Comparison of ENCODE assay signal across 19 cellular contexts in genomic region chr4:37884855-37885487, GRCh38. TPM values are rescaled to one million over a fixed set of nuclear protein-coding genes. Genes with fewer than 3 reads are reported as not detected.
DNase-seq lines count a peak whose midpoint lies in the region; ATAC-seq and TF ChIP-seq lines count a peak whose summit lies in the region.
"Had no signal": no experiment of that assay in that cellular context is flagged by ENCODE, and none has a peak within 500 bp of the region (broad histone marks: within the 10 kb centered on the region; RNA-seq: fewer than 3 reads in every experiment).

No MANE protein-coding gene starts in this region.

- H3K27ac Mint-ChIP-seq in stimulated activated naive B cell treated with anti-CD40 and anti-IgM and Interleukin-4, amounts not matched to agents 10 μg/mL and 1 μg/mL and 100 μg/mL, for 72 hours, result peak overlapping the region; percentile 52
- H3K27ac Mint-ChIP-seq: activated naive CD4-positive, alpha-beta T cell treated with anti-CD3 and anti-CD28 coated beads for 36 hours; stimulated activated effector memory CD8-positive, alpha-beta T cell treated with anti-CD3 and anti-CD28 coated beads, Interleukin-12 subunit alpha, Interleukin-12 subunit beta, amount 100 ng/mL, for 72 hours; type B pancreatic cell had no signal

- H3K9me3 Mint-ChIP-seq in stimulated activated naive B cell treated with anti-CD40 and anti-IgM and Interleukin-4, amounts not matched to agents 10 μg/mL and 1 μg/mL and 100 μg/mL, for 72 hours, result no peaks in the 10 kb centered on the region
- H3K9me3 Mint-ChIP-seq: activated naive CD4-positive, alpha-beta T cell treated with anti-CD3 and anti-CD28 coated beads for 36 hours; CD4-positive, alpha-beta memory T cell; stimulated activated effector memory CD8-positive, alpha-beta T cell treated with anti-CD3 and anti-CD28 coated beads, Interleukin-12 subunit alpha, Interleukin-12 subunit beta, amount 100 ng/mL, for 72 hours; type B pancreatic cell had no signal

- H3K9me2 ChIP-seq in Loucy (replicated peaks; ENCODE audit: low read depth, low read length), result no peaks in the 10 kb centered on the region

- no peaks in the 10 kb centered on the region for H3K27me3 Mint-ChIP-seq in stimulated activated naive B cell treated with anti-CD40 and anti-IgM and Interleukin-4, amounts not matched to agents 10 μg/mL and 1 μg/mL and 100 μg/mL, for 72 hours

- peak; percentile 31 to 39 for ATAC-seq in stimulated activated naive B cell treated with anti-CD40 and anti-IgM and Interleukin-4, amounts not matched to agents 10 μg/mL and 1 μg/mL and 100 μg/mL, for 72 hours (replicated peaks)
- ATAC-seq: PC-3; stimulated activated effector memory CD8-positive, alpha-beta T cell treated with anti-CD3 and anti-CD28 coated beads, Interleukin-12 subunit alpha, Interleukin-12 subunit beta, amount 100 ng/mL, for 72 hours had no signal

- no peak overlapping the region for H3K4me2 ChIP-seq in Loucy (ENCODE audit: low read depth, low read length, poor library complexity, severe bottlenecking)
- H3K4me2 ChIP-seq in mesendoderm (ENCODE audit: low read length), result no peak overlapping the region

- no peak overlapping the region for H2AK5ac ChIP-seq in mesendoderm (ENCODE audit: low read length)

- no peak overlapping the region for H3K56ac ChIP-seq in mesendoderm (ENCODE audit: low read length)

- no peak overlapping the region for H2BK5ac ChIP-seq in mesendoderm (ENCODE audit: low read length)

- no peak for DNase-seq in ascending aorta (ENCODE audit: low spot score in 2 of 2)
- DNase-seq in left ventricle myocardium inferior, result no peak
- no peak for DNase-seq in stimulated activated naive B cell treated with anti-CD40 and anti-IgM and Interleukin-4, amounts not matched to agents 10 μg/mL and 1 μg/mL and 100 μg/mL, for 72 hours
- DNase-seq in iPS-NIHi7 (ENCODE audit: extremely low spot score), result no peak
- DNase-seq in NCI-H2227 treated with DMSO at 0.1 percent for 48 hours (lab: John Stamatoyannopoulos, UW), result no peak
- no peak for DNase-seq in mesendoderm
- DNase-seq: activated CD4-positive, alpha-beta T cell treated with anti-CD3 and anti-CD28 coated beads, Interleukin-2, amount 50 U/mL, for 48 hours; activated naive CD4-positive, alpha-beta T cell treated with anti-CD3 and anti-CD28 coated beads for 36 hours; activated T-cell treated with anti-CD3 and anti-CD28 coated beads, Interleukin-2, amount 50 U/mL, for 1 hour; CD4-positive, alpha-beta memory T cell; DMS153; head of caudate nucleus; NCI-H1092 treated with DMSO at 0.1 percent for 48 hours; PC-3; retina had no signal

- H3K79me2 ChIP-seq in Loucy (ENCODE audit: insufficient read depth, low read length) (no peaks in the 10 kb centered on the region), mesendoderm (ENCODE audit: control insufficient read depth, insufficient read depth, low read length) (no peaks in the 10 kb centered on the region)

- H3K36me3 Mint-ChIP-seq in stimulated activated naive B cell treated with anti-CD40 and anti-IgM and Interleukin-4, amounts not matched to agents 10 μg/mL and 1 μg/mL and 100 μg/mL, for 72 hours, result no peaks in the 10 kb centered on the region
- H3K36me3 Mint-ChIP-seq: CD4-positive, alpha-beta memory T cell; stimulated activated effector memory CD8-positive, alpha-beta T cell treated with anti-CD3 and anti-CD28 coated beads, Interleukin-12 subunit alpha, Interleukin-12 subunit beta, amount 100 ng/mL, for 72 hours; type B pancreatic cell had no signal

- H3K18ac ChIP-seq in mesendoderm (ENCODE audit: low read length), result no peak overlapping the region

- no peak overlapping the region for H2BK15ac ChIP-seq in mesendoderm (replicated peaks; ENCODE audit: low read depth)

- peaks cover 21 to 37% of the 10 kb centered on the region in 2 donors for H3K4me1 Mint-ChIP-seq in stimulated activated naive B cell treated with anti-CD40 and anti-IgM and Interleukin-4, amounts not matched to agents 10 μg/mL and 1 μg/mL and 100 μg/mL, for 72 hours

- no peak overlapping the region for H3K4ac ChIP-seq in mesendoderm (ENCODE audit: low read depth, low read length)

- WGBS in mesendoderm (ENCODE audit: extremely low coverage, insufficient coverage, low lambda C conversion rate), result no CpG with 5 or more reads among the region's 3 CpGs

- TF ChIP-seq CTCF in Loucy (conservative IDR thresholded peaks at IDR 0.05; ENCODE audit: low read length) (no peak), ascending aorta (IDR thresholded peaks at IDR 0.05) (no peak), left ventricle myocardium inferior (IDR thresholded peaks at IDR 0.05; ENCODE audit: borderline replicate concordance) (peak; percentile 41)

- H3K27me3 ChIP-seq in Loucy (ENCODE audit: insufficient read depth, low read length, poor library complexity, severe bottlenecking), result no peaks in the 10 kb centered on the region
- no peaks in the 10 kb centered on the region for H3K27me3 ChIP-seq in ascending aorta
- H3K27me3 ChIP-seq in left ventricle myocardium inferior (ENCODE audit: low read depth), result no peaks in the 10 kb centered on the region
- peaks cover 12% of the 10 kb centered on the region for H3K27me3 ChIP-seq in mesendoderm (ENCODE audit: insufficient read depth, low read length, poor library complexity)

- no peaks in the 10 kb centered on the region for H3F3A ChIP-seq in Loucy (ENCODE audit: low read depth)

- H3K4me3 Mint-ChIP-seq in stimulated activated naive B cell treated with anti-CD40 and anti-IgM and Interleukin-4, amounts not matched to agents 10 μg/mL and 1 μg/mL and 100 μg/mL, for 72 hours, result no peak overlapping the region
- H3K4me3 Mint-ChIP-seq: activated naive CD4-positive, alpha-beta T cell treated with anti-CD3 and anti-CD28 coated beads for 36 hours; CD4-positive, alpha-beta memory T cell; stimulated activated effector memory CD8-positive, alpha-beta T cell treated with anti-CD3 and anti-CD28 coated beads, Interleukin-12 subunit alpha, Interleukin-12 subunit beta, amount 100 ng/mL, for 72 hours; type B pancreatic cell had no signal

- no peak overlapping the region for H2BK120ac ChIP-seq in mesendoderm (ENCODE audit: low read depth, low read length)

- H3K9me3 ChIP-seq in Loucy (ENCODE audit: insufficient read depth, low read depth, low read length) (no peaks in the 10 kb centered on the region), ascending aorta (no peaks in the 10 kb centered on the region), left ventricle myocardium inferior (replicated peaks) (no peaks in the 10 kb centered on the region)
- H3K9me3 ChIP-seq: SJSA1 had no signal

- H3K79me1 ChIP-seq in mesendoderm (ENCODE audit: low read length), result no peaks in the 10 kb centered on the region

- no peak overlapping the region for H3K9ac ChIP-seq in Loucy (ENCODE audit: low read depth, low read length, poor library complexity, severe bottlenecking)
- H3K9ac ChIP-seq in mesendoderm (ENCODE audit: low read length), result no peak overlapping the region

- H4K8ac ChIP-seq in mesendoderm (ENCODE audit: low read depth, low read length), result no peak overlapping the region

- no peak overlapping the region for H4K5ac ChIP-seq in mesendoderm (ENCODE audit: low read length)

- H3K36me3 ChIP-seq in Loucy (ENCODE audit: insufficient read depth, low read length) (no peaks in the 10 kb centered on the region), ascending aorta (no peaks in the 10 kb centered on the region), left ventricle myocardium inferior (no peaks in the 10 kb centered on the region), mesendoderm (ENCODE audit: control insufficient read depth, insufficient read depth, low read length) (no peaks in the 10 kb centered on the region)
- H3K36me3 ChIP-seq: SJSA1 had no signal

- intact Hi-C loops in ascending aorta (cut with DNase I), result loop anchor here (10.0 kb wide), 1 partner anchor 150 kb away; no protein-coding TSS in a partner anchor
- intact Hi-C loops in left ventricle myocardium inferior (cut with micrococcal nuclease), result loop anchor here (10.0 kb wide), 1 partner anchor 60 kb away; the partner anchor contains the start of gene PGM2

- no peak overlapping the region for H3K23ac ChIP-seq in mesendoderm (ENCODE audit: low read length)

- H3K27ac ChIP-seq in ascending aorta (peak overlapping the region; percentile 64 to 83), left ventricle myocardium inferior (replicated peaks) (peak overlapping the region; percentile 88), mesendoderm (ENCODE audit: low read depth, low read length) (no peak overlapping the region)
- H3K27ac ChIP-seq: SJSA1 had no signal

- H2AFZ ChIP-seq in Loucy (ENCODE audit: low read length), result 0 out of 2 replicates have a peak overlapping the region, but pooled peaks have one; percentile 64

- H3K4me3 ChIP-seq in Loucy (ENCODE audit: low read length, poor library complexity, severe bottlenecking), result no peak overlapping the region
- peak overlapping the region in 1 of 2 donors; percentile 26 for H3K4me3 ChIP-seq in ascending aorta
- peak overlapping the region; percentile 24 for H3K4me3 ChIP-seq in left ventricle myocardium inferior
- no peak overlapping the region for H3K4me3 ChIP-seq in mesendoderm (ENCODE audit: low read length)
- H3K4me3 ChIP-seq: SJSA1 had no signal

- H4K20me1 ChIP-seq in Loucy (ENCODE audit: insufficient read depth, low read length, poor library complexity, severe bottlenecking), result no peaks in the 10 kb centered on the region

- H3K4me1 ChIP-seq in Loucy (ENCODE audit: insufficient read depth, low read length, poor library complexity, severe bottlenecking) (peaks cover 8% of the 10 kb centered on the region), ascending aorta (peaks cover 0 to 20% of the 10 kb centered on the region in 2 donors), left ventricle myocardium inferior (peaks cover 17% of the 10 kb centered on the region), mesendoderm (ENCODE audit: control insufficient read depth, low read depth, low read length) (no peaks in the 10 kb centered on the region)
- H3K4me1 ChIP-seq: SJSA1 had no signal

RNA-seq across cellular contexts. Expression of gene TBC1D1, which starts 5.9 kb away (rescaled TPM):
- total RNA-seq in ascending aorta (132 TPM), left ventricle myocardium inferior (129 TPM)
- polyA plus RNA-seq in mesendoderm (2013, experiment 1 of 2), result 108 TPM
- 112 TPM for polyA plus RNA-seq in mesendoderm (2013, experiment 2 of 2)

RNA-seq across cellular contexts. Expression of gene PGM2, which starts 58.5 kb away (rescaled TPM):
- 7.1 TPM for total RNA-seq in ascending aorta
- 11.5 TPM for total RNA-seq in left ventricle myocardium inferior
- polyA plus RNA-seq in mesendoderm (2013, experiment 1 of 2), result 22.5 TPM
- 22.6 TPM for polyA plus RNA-seq in mesendoderm (2013, experiment 2 of 2)
